8 cellular contexts compared by ENCODE assay signal in the genomic region with DNA sequence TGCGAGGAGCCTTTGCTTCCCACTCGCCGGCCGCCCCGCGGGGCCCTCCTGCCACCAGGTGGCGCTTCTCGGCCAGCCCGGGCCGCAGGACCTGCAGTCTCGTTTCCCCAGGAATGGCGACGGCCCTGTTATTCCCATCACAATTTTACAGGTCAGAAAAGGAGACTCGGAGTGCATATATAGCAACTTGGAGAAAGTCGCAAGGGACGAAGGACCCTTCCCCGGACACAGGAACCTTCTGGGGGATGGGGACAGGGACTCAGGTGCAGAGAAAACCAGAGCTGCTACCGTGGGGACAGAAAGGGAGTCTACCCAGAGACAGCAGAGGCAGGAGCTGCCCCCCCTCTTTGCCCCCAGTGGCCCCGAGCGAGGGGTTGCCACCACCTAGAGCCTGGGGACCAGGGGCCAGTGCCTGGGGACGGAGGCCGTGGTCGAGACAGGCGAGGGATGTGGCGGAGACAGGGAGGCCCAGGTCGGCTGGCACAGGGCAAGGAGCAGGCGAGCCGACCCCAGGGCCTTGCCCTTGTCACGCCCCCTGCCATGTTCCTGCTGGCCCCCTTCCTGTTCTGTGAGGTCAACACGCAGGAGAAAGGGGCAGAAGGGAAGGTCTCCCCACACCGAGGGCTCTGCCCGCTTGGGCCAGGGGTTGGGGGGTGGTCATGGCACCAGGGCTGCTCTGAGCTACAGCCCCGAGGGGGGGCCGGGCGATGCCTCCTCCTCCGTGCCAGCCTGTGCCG. TPM values are rescaled to one million over a fixed set of nuclear protein-coding genes. Genes with fewer than 3 reads are reported as not detected.
DNase-seq lines count a peak whose midpoint lies in the region; ATAC-seq and TF ChIP-seq lines count a peak whose summit lies in the region.

No MANE protein-coding gene starts in this region.

- H3K4me2 ChIP-seq in BLaER1 treated with 17β-estradiol and CSF1 and Interleukin-3, amounts not matched to agents 10 nM and 100 nM = peak overlapping the region; percentile 77 to 96 (median 86)

- H3K27me3 ChIP-seq in BLaER1 treated with 17β-estradiol and CSF1 and Interleukin-3, amounts not matched to agents 10 nM and 100 nM = peaks cover 25 to 44% (median 35%) of the 10 kb centered on the region in 11 experiments

- H3K36me3 ChIP-seq in BLaER1 treated with 17β-estradiol and CSF1 and Interleukin-3, amounts not matched to agents 10 nM and 100 nM = no peaks in the 10 kb centered on the region

- H3K27me3 Mint-ChIP-seq in HFFc6 (ENCODE audit: insufficient read depth) = peaks cover 53% of the 10 kb centered on the region

- peak overlapping the region; percentile 34 to 70 (median 51); a peak in 20 of 22 replicates for H3K9ac ChIP-seq in BLaER1 treated with 17β-estradiol and CSF1 and Interleukin-3, amounts not matched to agents 10 nM and 100 nM

- H3K27ac Mint-ChIP-seq in HFFc6 = peak overlapping the region; percentile 69; the same call in 1 of the 2 replicates

- H3K4me1 ChIP-seq in BLaER1 treated with 17β-estradiol and CSF1 and Interleukin-3, amounts not matched to agents 10 nM and 100 nM = peaks cover 17 to 49% (median 38%) of the 10 kb centered on the region in 10 experiments

- H3K9me3 ChIP-seq in BLaER1 treated with 17β-estradiol and CSF1 and Interleukin-3, amounts not matched to agents 10 nM and 100 nM (replicated peaks in 1 of 11) = 0 out of 22 replicates have a peak, but pooled peaks cover 0 to 4% (median 0%) of the 10 kb centered on the region in 11 experiments

- H3K36me3 Mint-ChIP-seq in HFFc6 (ENCODE audit: low read depth) = no peaks in the 10 kb centered on the region

- H3K27ac ChIP-seq in BLaER1 treated with 17β-estradiol and CSF1 and Interleukin-3, amounts not matched to agents 10 nM and 100 nM = peak overlapping the region in 9 of 11 experiments; percentile 15 to 67 (median 51); a peak in 14 of 22 replicates
- H3K27ac ChIP-seq in epithelial cell of prostate = peak overlapping the region; percentile 40

- peaks cover 5% of the 10 kb centered on the region; the same call in 1 of the 2 replicates for H3K9me3 Mint-ChIP-seq in HFFc6

- H3K4me3 Mint-ChIP-seq in HFFc6 = peak overlapping the region; percentile 83

- H3K4me1 Mint-ChIP-seq in HFFc6 (ENCODE audit: low read depth) = peaks cover 10% of the 10 kb centered on the region; the same call in 1 of the 2 replicates

- H4K20me1 ChIP-seq in BLaER1 treated with 17β-estradiol and CSF1 and Interleukin-3, amounts not matched to agents 10 nM and 100 nM = no peaks in the 10 kb centered on the region; a peak in 2 of 22 replicates

- TF ChIP-seq CTCF in HFFc6 (IDR thresholded peaks at IDR 0.05) = peak; percentile 94

- ATAC-seq in HG03442 (IDR thresholded peaks at IDR 0.05; ENCODE audit: unreplicated experiment) = no peak

- DNase-seq in HFFc6 (peak; percentile 57), NOMO-1 treated with DMSO at 0.1 percent for 48 hours (lab: John Stamatoyannopoulos, UW; ENCODE audit: unreplicated experiment) (peak; percentile 31), activated T-cell treated with anti-CD3 and anti-CD28 coated beads for 48 hours (ENCODE audit: low read depth) (peak; percentile 78), epithelial cell of prostate (ENCODE audit: low read depth, low spot score) (no peak), midbrain (lab: John Stamatoyannopoulos, UW) (peak; percentile 85)
- DNase-seq in stimulated activated CD8-positive, alpha-beta memory T cell treated with anti-CD3 and anti-CD28 coated beads, Interleukin-15, amount 100 ng/mL, for 24 hours (ENCODE audit: low read depth) = peak; percentile 81

- H3K4me3 ChIP-seq in BLaER1 treated with 17β-estradiol and CSF1 and Interleukin-3, amounts not matched to agents 10 nM and 100 nM = peak overlapping the region; percentile 34 to 63 (median 44); a peak in 19 of 20 replicates

RNA-seq across cellular contexts. Expression of gene KRTAP5-6, which starts 3.5 kb away (rescaled TPM):
- total RNA-seq in HFFc6 (2021; fragmentation: NEBNext Ultra II Directional; extraction: Animal tissue kit (Norgen Biotek cat#: 25700)) = not detected

RNA-seq across cellular contexts. Expression of gene IFITM10, which starts 56.9 kb away (rescaled TPM):
- total RNA-seq in HFFc6 (2021; fragmentation: NEBNext Ultra II Directional; extraction: Animal tissue kit (Norgen Biotek cat#: 25700)) = under 1 TPM; 0.21 to 0.71 (median 0.45) TPM
